Comparison of ENCODE assay signal across 13 cellular contexts in the genomic region with DNA sequence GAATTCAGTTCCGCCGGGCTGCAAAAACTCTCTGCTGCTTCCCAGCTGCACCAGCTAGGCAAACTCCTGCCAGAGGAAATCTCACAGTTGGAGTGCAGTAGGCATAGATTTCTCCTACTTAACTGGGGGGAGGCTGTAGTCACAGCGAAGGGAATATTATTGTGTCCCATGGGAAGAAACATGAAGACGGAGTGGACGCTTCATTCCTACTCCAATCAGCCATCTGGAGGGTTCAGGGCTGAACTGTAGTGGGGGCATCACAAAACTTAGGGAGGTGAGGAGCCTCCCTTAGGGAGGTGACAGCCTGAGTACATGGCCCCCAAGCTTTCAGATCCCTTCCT. TPM values are rescaled to one million over a fixed set of nuclear protein-coding genes. Genes with fewer than 3 reads are reported as not detected.
DNase-seq lines count a peak whose midpoint lies in the region; ATAC-seq and TF ChIP-seq lines count a peak whose summit lies in the region.
"Had no signal": no experiment of that assay in that cellular context is flagged by ENCODE, and none has a peak within 500 bp of the region (broad histone marks: within the 10 kb centered on the region; RNA-seq: fewer than 3 reads in every experiment).

No MANE protein-coding gene starts in this region.

- H3K79me2 ChIP-seq in smooth muscle cell (ENCODE audit: low read depth): no peaks in the 10 kb centered on the region

- DNase-seq in HL-60 (ENCODE audit: low read depth in 1 of 2, low spot score in 1 of 2) (no peak), Panc1 (ENCODE audit: low read depth, low spot score) (no peak), esophagus muscularis mucosa (ENCODE audit: extremely low spot score) (no peak), smooth muscle cell (lab: John Stamatoyannopoulos, UW; ENCODE audit: unreplicated experiment) (no peak), NCI-H1436 (lab: John Stamatoyannopoulos, UW) (no peak), NCI-H748 treated with DMSO at 0.1 percent for 48 hours (lab: John Stamatoyannopoulos, UW) (no peak)
- DNase-seq: activated T-cell treated with anti-CD3 and anti-CD28 coated beads, Interleukin-2, amount 50 U/mL, for 48 hours; anterior cingulate cortex; CD4-positive, alpha-beta T cell; naive B cell; NCI-H2081 had no signal

- CTCF ChIA-PET in Panc1 (lab: Charles Lee): interaction anchor here (0.5 to 1.3 kb wide), 5 partner anchors 11 to 179 kb away, joined by 3 to 17 read pairs (median 11); no protein-coding TSS in a partner anchor

- no peak overlapping the region for H3K4me3 ChIP-seq in HL-60 (replicated peaks; ENCODE audit: insufficient read depth, low read length)
- peak overlapping the region; percentile 10 to 50; a peak in 3 of 4 replicates for H3K4me3 ChIP-seq in Panc1 (ENCODE audit: low read depth in 2 of 2, low read length in 2 of 2)
- no peak overlapping the region for H3K4me3 ChIP-seq in esophagus muscularis mucosa
- no peak overlapping the region for H3K4me3 ChIP-seq in smooth muscle cell
- H3K4me3 ChIP-seq: HAP-1 had no signal

- intact Hi-C loops in Panc1 (cut with micrococcal nuclease; ENCODE audit: unreplicated experiment): no loop called here
- intact Hi-C loops in esophagus muscularis mucosa (cut with DNase I): no loop called here

- H3F3A ChIP-seq in smooth muscle cell (ENCODE audit: low read depth): peaks cover 13% of the 10 kb centered on the region

- peak overlapping the region; percentile 67 for H3K9ac ChIP-seq in smooth muscle cell (ENCODE audit: low read depth)

- POLR2A ChIA-PET in Panc1 (lab: Charles Lee): interaction anchor here (0.7 kb wide), 1 partner anchor 17 kb away, joined by 6 read pairs; no protein-coding TSS in a partner anchor

- WGBS in esophagus muscularis mucosa: 83% methylated on average over 5 of the region's 5 CpGs
- WGBS in smooth muscle cell (ENCODE audit: low lambda C conversion rate): 70% methylated on average over 5 of the region's 5 CpGs

- peak overlapping the region; percentile 33 for H3K4me2 ChIP-seq in smooth muscle cell

- no peak for TF ChIP-seq POLR2A in esophagus muscularis mucosa (IDR thresholded peaks at IDR 0.05; ENCODE audit: low read depth)

- H3K27me3 ChIP-seq in HL-60 (ENCODE audit: insufficient read depth, poor library complexity, severe bottlenecking) (no peaks in the 10 kb centered on the region), Panc1 (ENCODE audit: control insufficient read depth, insufficient read depth, low read length) (no peaks in the 10 kb centered on the region), esophagus muscularis mucosa (no peaks in the 10 kb centered on the region), smooth muscle cell (ENCODE audit: low read depth) (no peaks in the 10 kb centered on the region)

- in situ Hi-C loops in Panc1 (cut with HindIII; ENCODE audit: low pct_unique_long_range_greater_than_20kb, low sequenced_read_pairs): no loop called here

- no peak overlapping the region for H2AFZ ChIP-seq in smooth muscle cell (ENCODE audit: low read depth)

- H3K27ac ChIP-seq in HL-60 (replicated peaks) (peak overlapping the region; percentile 95), Panc1 (ENCODE audit: low read length) (peak overlapping the region; percentile 98), esophagus muscularis mucosa (replicated peaks in 1 of 4) (peak overlapping the region in 3 of 4 donors; percentile 7 to 38 (median 19)), smooth muscle cell (ENCODE audit: low read depth) (peak overlapping the region; percentile 95)

- TF ChIP-seq CTCF in HL-60 (IDR thresholded peaks at IDR 0.05; ENCODE audit: insufficient read depth, low read length): no peak
- TF ChIP-seq CTCF in Panc1 (IDR thresholded peaks at IDR 0.05): no peak
- TF ChIP-seq CTCF in esophagus muscularis mucosa (IDR thresholded peaks at IDR 0.05): no peak
- no peak for TF ChIP-seq CTCF in smooth muscle cell (IDR thresholded peaks at IDR 0.05; ENCODE audit: borderline replicate concordance, insufficient read depth, poor library complexity, severe bottlenecking)

- no peak for TF ChIP-seq EP300 in esophagus muscularis mucosa (IDR thresholded peaks at IDR 0.05)

- no TSS peak for BruUV-seq in Panc1 (replicated peaks; lab: Mats Ljungman, UMichigan)

- H3K36me3 ChIP-seq in Panc1 (ENCODE audit: control insufficient read depth, insufficient read depth, low read length) (no peaks in the 10 kb centered on the region), esophagus muscularis mucosa (no peaks in the 10 kb centered on the region), smooth muscle cell (ENCODE audit: low read depth) (no peaks in the 10 kb centered on the region)
- H3K36me3 ChIP-seq: HAP-1 had no signal

- no peaks in the 10 kb centered on the region for H3K9me3 ChIP-seq in Panc1 (ENCODE audit: control insufficient read depth, insufficient read depth, low read depth, low read length)
- no peaks in the 10 kb centered on the region for H3K9me3 ChIP-seq in esophagus muscularis mucosa
- H3K9me3 ChIP-seq in smooth muscle cell (replicated peaks; ENCODE audit: low read depth): no peaks in the 10 kb centered on the region
- H3K9me3 ChIP-seq: HAP-1 had no signal

- ATAC-seq in Panc1 (peak; percentile 24), GM21367 (IDR thresholded peaks at IDR 0.05; ENCODE audit: unreplicated experiment) (no peak)

- H3K4me1 ChIP-seq in Panc1 (ENCODE audit: control insufficient read depth, insufficient read depth, low read length) (peaks cover 73% of the 10 kb centered on the region), esophagus muscularis mucosa (peaks cover 40 to 49% (median 42%) of the 10 kb centered on the region in 4 donors), smooth muscle cell (ENCODE audit: low read depth) (peaks cover 51% of the 10 kb centered on the region)

- no peaks in the 10 kb centered on the region for H4K20me1 ChIP-seq in smooth muscle cell (ENCODE audit: low read depth)

RNA-seq across cellular contexts. Expression of gene CYP1B1, which starts 19.7 kb away (rescaled TPM):
- total RNA-seq in Panc1 (2021; ENCODE audit: unreplicated experiment) (86.7 TPM), esophagus muscularis mucosa (10 to 100 TPM; 20.8 to 60.3 (median 37.6) TPM), smooth muscle cell (23.2 and 42.6 TPM in 2 replicates)
- 142 TPM for polyA plus RNA-seq in Panc1 (2012; ENCODE audit: insufficient read length)
- polyA plus RNA-seq in smooth muscle cell: 29.6 and 47.7 TPM in 2 replicates

Comparison
In these comparisons a context has a peak if more than half of its experiments do, and no peak if none do; other contexts are left out.
1. H3K27ac ChIP-seq: peak in every context shown above with its lines; median percentile 98 in Panc1; 95 in HL-60; 95 in smooth muscle cell; 19 in esophagus muscularis mucosa.
2. H3K4me3 ChIP-seq: peak in Panc1 (2 of 2); none in HL-60 (single experiment), esophagus muscularis mucosa (0 of 4) and smooth muscle cell (single experiment).